Comparison of ENCODE assay signal across 17 cellular contexts in the genomic region with DNA sequence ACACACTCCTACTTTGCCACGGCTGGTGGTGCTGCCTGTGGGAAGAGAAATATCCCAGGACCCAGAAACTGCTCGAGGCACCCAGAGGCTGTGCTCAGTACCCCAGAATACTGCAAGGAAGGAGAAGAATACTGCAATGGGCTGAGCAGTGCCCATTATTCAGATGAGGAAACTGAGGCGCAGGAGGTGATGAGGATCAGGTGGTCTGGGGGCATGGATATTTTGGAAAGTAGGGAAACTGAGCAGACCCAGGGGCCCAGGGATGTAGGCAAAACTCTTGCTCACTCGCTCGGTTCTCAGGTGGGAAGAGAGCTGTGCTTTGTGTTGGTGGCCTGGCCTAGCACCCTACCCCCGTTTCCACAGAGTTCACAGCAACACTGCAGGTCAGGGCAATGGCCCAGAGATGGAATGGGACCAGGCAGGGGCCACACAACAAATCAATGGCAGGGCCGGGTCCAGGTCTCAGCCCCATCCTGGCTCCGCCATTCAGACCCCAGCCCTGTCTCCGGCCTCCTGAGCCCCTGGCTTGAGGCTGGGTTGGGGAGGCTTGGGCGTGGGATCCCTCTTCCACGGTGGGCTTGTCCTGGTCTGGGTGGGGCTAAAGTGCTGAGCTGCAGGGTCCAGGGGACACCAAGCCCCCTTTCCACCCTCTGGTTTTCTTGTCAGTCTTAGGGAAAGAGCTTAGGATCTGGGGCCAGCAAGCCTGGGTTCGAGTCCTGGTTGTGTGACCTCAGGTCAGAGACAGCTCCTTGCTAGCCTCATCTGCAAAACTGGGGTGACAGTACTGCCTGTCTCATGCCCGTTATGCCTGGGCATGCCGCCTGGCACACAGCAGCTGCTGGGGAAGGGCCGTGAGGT. TPM values are rescaled to one million over a fixed set of nuclear protein-coding genes. Genes with fewer than 3 reads are reported as not detected.
DNase-seq lines count a peak whose midpoint lies in the region; FAIRE-seq and TF ChIP-seq lines count a peak whose summit lies in the region.
"Had no signal": no experiment of that assay in that cellular context is flagged by ENCODE, and none has a peak within 500 bp of the region (broad histone marks: within the 10 kb centered on the region; RNA-seq: fewer than 3 reads in every experiment).

No MANE protein-coding gene starts in this region.

- intact Hi-C loops in Calu3 (cut with micrococcal nuclease; ENCODE audit: unreplicated experiment) (no loop called here), esophagus squamous epithelium (cut with DNase I) (no loop called here)

- DNase-seq in Calu3 (peak; percentile 0), esophagus squamous epithelium (lab: John Stamatoyannopoulos, UW) (no peak), small intestine (no peak), NCI-H524 (lab: John Stamatoyannopoulos, UW) (no peak), NCI-H2227 treated with DMSO at 0.1 percent for 48 hours (lab: John Stamatoyannopoulos, UW) (no peak)
- DNase-seq in activated CD8-positive, alpha-beta memory T cell treated with anti-CD3 and anti-CD28 coated beads, Interleukin-2, amount 50 U/mL, for 48 hours = no peak
- DNase-seq: activated CD8-positive, alpha-beta memory T cell treated with anti-CD3 and anti-CD28 coated beads, Interleukin-2, amount 50 U/mL, for 4 hours; HCEC 1CT; NCI-H1417; stimulated activated CD4-positive, alpha-beta T cell treated with anti-CD3 and anti-CD28 coated beads, Interleukin-4, amount 100 ng/mL, for 1 hour had no signal

- CTCF ChIA-PET in Calu3 (lab: Charles Lee) = no interaction called here

- TF ChIP-seq POLR2A in esophagus squamous epithelium (IDR thresholded peaks at IDR 0.05) = no peak

- H3K27me3 Mint-ChIP-seq in Calu3 (ENCODE audit: unreplicated experiment) (peaks cover 49% of the 10 kb centered on the region), IgD-negative memory B cell (no peaks in the 10 kb centered on the region)

- H3K27me3 ChIP-seq in esophagus squamous epithelium = peaks cover 0 to 13% (median 0%) of the 10 kb centered on the region in 4 donors
- H3K27me3 ChIP-seq in small intestine (ENCODE audit: control insufficient read depth in 2 of 2, insufficient read depth in 2 of 2, low read length in 2 of 2) = no peaks in the 10 kb centered on the region
- H3K27me3 ChIP-seq: heart left ventricle had no signal

- H3K9me3 Mint-ChIP-seq in Calu3 (ENCODE audit: low read depth, unreplicated experiment) (no peaks in the 10 kb centered on the region), IgD-negative memory B cell (peaks cover 0 to 3% (median 0%) of the 10 kb centered on the region in 3 donors)

- H3K9me3 ChIP-seq in esophagus squamous epithelium = no peaks in the 10 kb centered on the region
- no peaks in the 10 kb centered on the region for H3K9me3 ChIP-seq in small intestine (ENCODE audit: control insufficient read depth, low read depth)
- H3K9me3 ChIP-seq: heart left ventricle had no signal

- H3K27ac ChIP-seq in esophagus squamous epithelium (peak overlapping the region in 3 of 4 donors; percentile 14 to 57 (median 49)), small intestine (ENCODE audit: low read depth in 1 of 2, low read length in 1 of 2) (peak overlapping the region; percentile 42 to 74)
- H3K27ac ChIP-seq: RWPE1 had no signal

- FAIRE-seq in small intestine (lab: Jason Lieb, UNC) = no peak
- FAIRE-seq: D721Med, endothelial cell of umbilical vein had no signal

- 84 to 100% methylated on average over 4 to 8 of the region's 15 CpGs for WGBS in esophagus squamous epithelium, 2 donors
- 76 to 92% (median 85%) methylated on average over 14 to 15 of the region's 15 CpGs for WGBS in small intestine, 3 donors

- H3K27ac Mint-ChIP-seq in Calu3 (ENCODE audit: unreplicated experiment) (no peak overlapping the region), IgD-negative memory B cell (peak overlapping the region in 2 of 3 donors; percentile 17 to 88)

- H3K4me1 Mint-ChIP-seq in Calu3 (ENCODE audit: low read depth, unreplicated experiment) = no peaks in the 10 kb centered on the region
- H3K4me1 Mint-ChIP-seq in IgD-negative memory B cell = peaks cover 16 to 47% (median 34%) of the 10 kb centered on the region in 3 donors

- no TSS peak for BruUV-seq in Calu3 (replicated peaks; lab: Mats Ljungman, UMichigan)

- no peak overlapping the region for H3K4me3 ChIP-seq in esophagus squamous epithelium
- H3K4me3 ChIP-seq in small intestine (ENCODE audit: low read depth in 1 of 2, low read length in 2 of 2) = no peak overlapping the region
- H3K4me3 ChIP-seq: heart left ventricle had no signal

- H3K36me3 Mint-ChIP-seq in Calu3 (ENCODE audit: insufficient read depth, unreplicated experiment) = no peaks in the 10 kb centered on the region
- H3K36me3 Mint-ChIP-seq in IgD-negative memory B cell = no peaks in the 10 kb centered on the region

- TF ChIP-seq CTCF in Calu3 (IDR thresholded peaks at IDR 0.05; ENCODE audit: unreplicated experiment) (no peak), esophagus squamous epithelium (IDR thresholded peaks at IDR 0.05) (no peak)

- H3K4me3 Mint-ChIP-seq in Calu3 (ENCODE audit: low read depth, unreplicated experiment) (no peak overlapping the region), IgD-negative memory B cell (peak overlapping the region in 2 of 4 donors; percentile 38 to 45)

- H3K36me3 ChIP-seq in esophagus squamous epithelium = no peaks in the 10 kb centered on the region
- no peaks in the 10 kb centered on the region for H3K36me3 ChIP-seq in small intestine (ENCODE audit: control insufficient read depth in 2 of 2, insufficient read depth in 2 of 2, low read length in 2 of 2)
- H3K36me3 ChIP-seq: heart left ventricle had no signal

- H3K4me1 ChIP-seq in esophagus squamous epithelium (peaks cover 0 to 39% (median 11%) of the 10 kb centered on the region in 3 donors), small intestine (ENCODE audit: control insufficient read depth in 2 of 2, insufficient read depth in 1 of 2, low read depth in 1 of 2, low read length in 1 of 2) (no peaks in the 10 kb centered on the region)

RNA-seq across cellular contexts. Expression of gene SUN5, which starts 33.9 kb away (rescaled TPM):
- not detected in 2 replicates for total RNA-seq in Calu3 (2022)
- not detected for polyA plus RNA-seq in IgD-negative memory B cell
- not detected for total RNA-seq in esophagus squamous epithelium
- not detected for polyA plus RNA-seq in small intestine
- total RNA-seq: endothelial cell of umbilical vein, heart left ventricle, lower leg skin, subcutaneous adipose tissue had no signal
- polyA plus RNA-seq: endothelial cell of umbilical vein, heart left ventricle had no signal

RNA-seq across cellular contexts. Expression of gene BPIFB2, which starts 37.2 kb away (rescaled TPM):
- total RNA-seq in Calu3 (2022) (not detected in 2 replicates), esophagus squamous epithelium (10 to 100 TPM in 1 of 4 donors, 1 to 10 TPM in 1, under 1 TPM in 1, not detected in 1; 0.19 to 93.5 (median 1.6) TPM)
- polyA plus RNA-seq in IgD-negative memory B cell (not detected), small intestine (not detected)
- total RNA-seq: endothelial cell of umbilical vein, heart left ventricle, lower leg skin, subcutaneous adipose tissue had no signal
- polyA plus RNA-seq: endothelial cell of umbilical vein, heart left ventricle had no signal
